Comparison of ENCODE assay signal across 20 cellular contexts in the genomic region with DNA sequence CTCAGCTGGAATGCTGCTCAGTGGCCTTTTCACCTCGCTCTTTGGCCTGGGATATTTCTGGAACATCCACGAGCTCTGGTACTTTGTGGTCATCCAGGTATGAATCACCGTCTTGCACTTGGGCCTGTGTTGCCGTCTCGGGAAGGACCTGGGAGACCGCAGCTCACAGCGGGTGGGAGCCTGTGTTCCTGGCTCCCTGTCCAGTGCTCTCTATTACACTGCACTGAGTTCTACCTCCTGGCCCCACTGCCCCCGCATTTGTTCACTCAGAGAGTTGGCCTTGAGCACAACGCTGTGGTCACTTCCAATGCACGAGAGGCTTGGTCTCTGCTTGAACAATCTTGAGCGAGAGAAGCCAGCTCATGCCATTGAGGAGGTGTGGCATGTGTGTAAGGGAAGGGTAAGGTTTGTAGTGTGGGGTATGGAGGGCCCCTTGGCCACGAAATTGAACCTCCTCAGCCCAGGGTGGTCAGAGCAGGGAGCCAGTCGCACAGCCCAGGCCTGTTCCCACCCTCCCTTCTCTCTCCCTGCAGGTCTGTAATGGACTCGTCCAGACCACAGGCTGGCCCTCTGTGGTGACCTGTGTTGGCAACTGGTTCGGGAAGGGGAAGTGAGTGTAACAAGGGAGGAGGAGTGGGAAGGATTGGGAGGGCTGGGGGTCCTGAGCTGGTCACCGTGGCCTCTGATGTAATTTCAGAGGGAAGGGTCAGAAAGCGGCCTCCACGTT. TPM values are rescaled to one million over a fixed set of nuclear protein-coding genes. Genes with fewer than 3 reads are reported as not detected.
DNase-seq lines count a peak whose midpoint lies in the region; ATAC-seq, FAIRE-seq and TF ChIP-seq lines count a peak whose summit lies in the region.
"Had no signal": no experiment of that assay in that cellular context is flagged by ENCODE, and none has a peak within 500 bp of the region (broad histone marks: within the 10 kb centered on the region; RNA-seq: fewer than 3 reads in every experiment).

No MANE protein-coding gene starts in this region.

- H3K27me3 ChIP-seq in sigmoid colon, result peaks cover 0 to 28% (median 0%) of the 10 kb centered on the region in 3 donors
- H3K27me3 ChIP-seq: pancreas had no signal

- no peaks in the 10 kb centered on the region for H3K27me3 Mint-ChIP-seq in dendritic cell treated with granulocyte-macrophage colony-stimulating factor and Interleukin-4, amounts not matched to agents 40 ng/mL and 50 ng/mL, for 4 days
- H3K27me3 Mint-ChIP-seq: activated B cell treated with CpG ODN at 0.5 μM for 24 hours had no signal

- ATAC-seq in sciatic nerve (peak; percentile 31), GM21367 (IDR thresholded peaks at IDR 0.05; ENCODE audit: unreplicated experiment) (no peak)
- ATAC-seq: activated naive CD4-positive, alpha-beta T cell treated with anti-CD3 and anti-CD28 coated beads, Interleukin-2, amount 50 U/mL, for 72 hours; activated T-cell treated with anti-CD3 and anti-CD28 coated beads, Interleukin-2, amount 50 U/mL, for 72 hours; gastroesophageal sphincter; GM12878; left ventricle myocardium superior had no signal

- WGBS in sigmoid colon, 2 donors, result 77 to 85% methylated on average over 18 of the region's 18 CpGs

- TF ChIP-seq CTCF in sigmoid colon (IDR thresholded peaks at IDR 0.05), result no peak

- H3K9me3 Mint-ChIP-seq in dendritic cell treated with granulocyte-macrophage colony-stimulating factor and Interleukin-4, amounts not matched to agents 40 ng/mL and 50 ng/mL, for 4 days, result no peaks in the 10 kb centered on the region
- H3K9me3 Mint-ChIP-seq: activated B cell treated with CpG ODN at 0.5 μM for 24 hours; activated naive CD4-positive, alpha-beta T cell treated with anti-CD3 and anti-CD28 coated beads, Interleukin-2, amount 50 U/mL, for 72 hours; activated T-cell treated with anti-CD3 and anti-CD28 coated beads, Interleukin-2, amount 50 U/mL, for 72 hours had no signal

- TF ChIP-seq EP300 in sigmoid colon (IDR thresholded peaks at IDR 0.05), result no peak

- peaks cover 96% of the 10 kb centered on the region for H3K36me3 Mint-ChIP-seq in dendritic cell treated with granulocyte-macrophage colony-stimulating factor and Interleukin-4, amounts not matched to agents 40 ng/mL and 50 ng/mL, for 4 days (ENCODE audit: low read depth)
- H3K36me3 Mint-ChIP-seq: activated naive CD4-positive, alpha-beta T cell treated with anti-CD3 and anti-CD28 coated beads, Interleukin-2, amount 50 U/mL, for 72 hours had no signal

- peak; percentile 91 for FAIRE-seq in H54 (lab: Jason Lieb, UNC)
- FAIRE-seq: GM12878, pancreas had no signal

- no peak overlapping the region for H3K27ac ChIP-seq in sigmoid colon
- H3K27ac ChIP-seq: gastroesophageal sphincter, pancreas had no signal

- H3K27ac Mint-ChIP-seq in dendritic cell treated with granulocyte-macrophage colony-stimulating factor and Interleukin-4, amounts not matched to agents 40 ng/mL and 50 ng/mL, for 4 days, result peak overlapping the region; percentile 50
- H3K27ac Mint-ChIP-seq: activated B cell treated with CpG ODN at 0.5 μM for 24 hours; activated naive CD4-positive, alpha-beta T cell treated with anti-CD3 and anti-CD28 coated beads, Interleukin-2, amount 50 U/mL, for 72 hours; activated T-cell treated with anti-CD3 and anti-CD28 coated beads, Interleukin-2, amount 50 U/mL, for 72 hours had no signal

- intact Hi-C loops in dendritic cell treated with granulocyte-macrophage colony-stimulating factor and Interleukin-4, amounts not matched to agents 40 ng/mL and 50 ng/mL, for 4 days (cut with micrococcal nuclease), result loop anchor here (10.0 kb wide), 1 partner anchor 515 kb away; a partner anchor contains a TSS
- intact Hi-C loops in sciatic nerve (cut with DNase I) (no loop called here), sigmoid colon (cut with DNase I) (no loop called here)

- H3K4me1 ChIP-seq in sigmoid colon, result no peaks in the 10 kb centered on the region
- H3K4me1 ChIP-seq: gastroesophageal sphincter, pancreas had no signal

- H3K9me3 ChIP-seq in sigmoid colon, result no peaks in the 10 kb centered on the region
- H3K9me3 ChIP-seq: gastroesophageal sphincter, pancreas had no signal

- H3K4me3 Mint-ChIP-seq in dendritic cell treated with granulocyte-macrophage colony-stimulating factor and Interleukin-4, amounts not matched to agents 40 ng/mL and 50 ng/mL, for 4 days, result no peak overlapping the region
- H3K4me3 Mint-ChIP-seq: activated B cell treated with CpG ODN at 0.5 μM for 24 hours; activated T-cell treated with anti-CD3 and anti-CD28 coated beads, Interleukin-2, amount 50 U/mL, for 72 hours had no signal

- DNase-seq in H54 (ENCODE audit: insufficient read length, low spot score), result peak; percentile 66
- peak; percentile 99 for DNase-seq in RPMI7951 (ENCODE audit: low read depth)
- DNase-seq in sciatic nerve (ENCODE audit: low spot score), result no peak
- no peak for DNase-seq in sigmoid colon
- no peak for DNase-seq in activated CD4-positive, alpha-beta T cell treated with anti-CD3 and anti-CD28 coated beads, Interleukin-2, amount 50 U/mL, for 4 hours
- DNase-seq: activated B cell treated with CpG ODN at 0.5 μM for 24 hours; activated T-cell treated with anti-CD3 and anti-CD28 coated beads, Interleukin-2, amount 50 U/mL, for 72 hours; AML-193; GDM1; left ventricle myocardium superior; NCI-H1694; NCI-H446; pancreas; SIG-M5; stimulated activated CD4-positive, alpha-beta T cell treated with anti-CD3 and anti-CD28 coated beads, Interleukin-4, amount 100 ng/mL, for 1 hour had no signal

- H3K36me3 ChIP-seq in sigmoid colon, result no peaks in the 10 kb centered on the region
- H3K36me3 ChIP-seq: gastroesophageal sphincter, pancreas had no signal

- H3K4me1 Mint-ChIP-seq in dendritic cell treated with granulocyte-macrophage colony-stimulating factor and Interleukin-4, amounts not matched to agents 40 ng/mL and 50 ng/mL, for 4 days (ENCODE audit: low read depth), result peaks cover 58% of the 10 kb centered on the region

- no peak overlapping the region for H3K4me3 ChIP-seq in sigmoid colon
- H3K4me3 ChIP-seq: gastroesophageal sphincter, GM12878, pancreas had no signal

- TF ChIP-seq POLR2A in H54 (IDR thresholded peaks at IDR 0.05; ENCODE audit: low read depth, low read length), result no peak
- no peak for TF ChIP-seq POLR2A in sigmoid colon (IDR thresholded peaks at IDR 0.05)

RNA-seq across cellular contexts. Expression of a gene that starts 16.2 kb away (rescaled TPM):
- 153 and 174 TPM in 2 replicates for total RNA-seq in RPMI7951 (2014; rRNA removed; shearing (Covaris generic))
- total RNA-seq in sciatic nerve (12.7 TPM), sigmoid colon (10 to 100 TPM in 1 of 4 donors, 1 to 10 TPM in 3; 3.4 to 10.3 (median 6.6) TPM)
- polyA plus RNA-seq in sigmoid colon, result 10 to 100 TPM in 1 of 3 donors, 1 to 10 TPM in 2; 1.2 to 14.1 (median 3.5) TPM

RNA-seq across cellular contexts. Expression of a gene that starts 32.1 kb away (rescaled TPM):
- 37.2 and 38.0 TPM in 2 replicates for total RNA-seq in RPMI7951 (2014; rRNA removed; shearing (Covaris generic))
- 15.2 TPM for total RNA-seq in sciatic nerve
- 10 to 100 TPM; 14.0 to 34.6 (median 26.0) TPM for total RNA-seq in sigmoid colon
- polyA plus RNA-seq in sigmoid colon, result 10 to 100 TPM; 12.0 to 23.3 (median 15.6) TPM

Comparison
In these comparisons a context has a peak if more than half of its experiments do, and no peak if none do; other contexts are left out.
1. DNase-seq: peak in H54 (single experiment) and RPMI7951 (single experiment); none in sciatic nerve (single experiment), sigmoid colon (single experiment) and activated CD4-positive, alpha-beta T cell treated with anti-CD3 and anti-CD28 coated beads, Interleukin-2, amount 50 U/mL, for 4 hours (0 of 2).
2. RNA of a gene that starts 16.2 kb away (total RNA-seq): 153 to 174 TPM in RPMI7951; 12.7 TPM in sciatic nerve (single experiment) and 3.4 to 10.3 TPM in sigmoid colon; every median in the first group is over 10 times any median in the second.